In the genomic region with DNA sequence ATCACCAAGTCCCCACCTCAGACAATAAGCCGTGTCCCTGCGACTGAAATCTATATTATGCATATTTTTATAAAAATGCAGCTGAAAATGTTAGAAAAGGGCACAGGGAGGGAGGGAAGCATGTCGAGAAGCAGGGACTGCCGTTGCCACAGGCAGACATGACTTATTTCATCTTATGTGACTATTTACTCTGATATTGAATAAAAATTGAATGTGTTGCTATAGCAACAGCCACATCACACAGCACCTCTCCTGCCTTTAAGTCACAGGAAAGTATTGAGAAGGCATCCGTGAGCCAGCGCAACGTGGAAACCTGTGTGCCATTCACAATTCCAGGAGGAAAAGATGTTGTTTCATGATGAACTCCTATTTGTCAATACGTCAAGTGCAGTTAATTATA, we compare ENCODE assay signal across 1 cellular context.
TF ChIP-seq lines count a peak whose summit lies in the region.

No MANE protein-coding gene starts in this region.

TF ChIP-seq in HEK293T, 16 proteins besides CTCF, POLR2A, EP300 and RAD21:
- TF ChIP-seq, protein P1, sequence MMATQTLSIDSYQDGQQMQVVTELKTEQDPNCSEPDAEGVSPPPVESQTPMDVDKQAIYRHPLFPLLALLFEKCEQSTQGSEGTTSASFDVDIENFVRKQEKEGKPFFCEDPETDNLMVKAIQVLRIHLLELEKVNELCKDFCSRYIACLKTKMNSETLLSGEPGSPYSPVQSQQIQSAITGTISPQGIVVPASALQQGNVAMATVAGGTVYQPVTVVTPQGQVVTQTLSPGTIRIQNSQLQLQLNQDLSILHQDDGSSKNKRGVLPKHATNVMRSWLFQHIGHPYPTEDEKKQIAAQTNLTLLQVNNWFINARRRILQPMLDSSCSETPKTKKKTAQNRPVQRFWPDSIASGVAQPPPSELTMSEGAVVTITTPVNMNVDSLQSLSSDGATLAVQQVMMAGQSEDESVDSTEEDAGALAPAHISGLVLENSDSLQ (IDR thresholded peaks at IDR 0.05) = no peak
- no peak for TF ChIP-seq SP1 (IDR thresholded peaks at IDR 0.05)
- TF ChIP-seq ELF4 (IDR thresholded peaks at IDR 0.05) = no peak
- no peak for TF ChIP-seq CTBP1 (IDR thresholded peaks at IDR 0.05; ENCODE audit: borderline replicate concordance)
- no peak for TF ChIP-seq FOXK2 (IDR thresholded peaks at IDR 0.05)
- TF ChIP-seq TARDBP (IDR thresholded peaks at IDR 0.05) = no peak
